Comparison of ENCODE assay signal across 8 cellular contexts in the genomic region with DNA sequence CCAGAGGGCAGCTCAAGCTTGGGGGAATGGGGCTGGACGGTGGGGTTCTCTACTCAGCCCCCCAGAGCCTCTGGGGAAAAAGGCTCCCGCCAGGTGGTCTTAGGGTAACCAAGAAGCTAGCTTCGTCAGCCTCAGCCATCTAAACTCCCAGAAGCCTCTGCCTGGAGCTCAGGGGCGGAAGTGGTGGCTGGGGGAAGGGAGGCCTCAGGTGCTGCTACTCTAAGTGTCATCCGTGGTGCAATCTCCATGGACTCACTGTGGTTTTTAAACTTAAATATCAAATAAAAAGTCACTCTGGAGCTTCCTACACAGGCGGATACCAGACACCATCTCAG. TPM values are rescaled to one million over a fixed set of nuclear protein-coding genes. Genes with fewer than 3 reads are reported as not detected.
DNase-seq lines count a peak whose midpoint lies in the region; ATAC-seq and TF ChIP-seq lines count a peak whose summit lies in the region.

No MANE protein-coding gene starts in this region.

- H3K27ac ChIP-seq in OCI-LY3 (ENCODE audit: low read length): peak overlapping the region; percentile 89

- H3K27me3 ChIP-seq in OCI-LY3 (ENCODE audit: low read depth, low read length): no peaks in the 10 kb centered on the region

- peak overlapping the region; percentile 99 for H3K4me2 ChIP-seq in OCI-LY3 (ENCODE audit: low read length)

- TF ChIP-seq CTCF in OCI-LY3 (IDR thresholded peaks at IDR 0.05; ENCODE audit: low read depth, low read length) (no peak), progenitor cell of endocrine pancreas (IDR thresholded peaks at IDR 0.05; ENCODE audit: unreplicated experiment) (no peak)

- H3K36me3 ChIP-seq in OCI-LY3 (replicated peaks; ENCODE audit: low read depth, low read length): peaks cover 28% of the 10 kb centered on the region

- peak overlapping the region; percentile 95 for H3K27ac Mint-ChIP-seq in activated naive CD4-positive, alpha-beta T cell treated with anti-CD3 and anti-CD28 coated beads for 36 hours
- H3K27ac Mint-ChIP-seq in natural killer cell treated with Interleukin-12 subunit alpha and Interleukin-12 subunit beta and Interleukin-15 and Interleukin-18, amount 100 ng/mL, for 72 hours: peak overlapping the region; percentile 99
- no peak overlapping the region for H3K27ac Mint-ChIP-seq in progenitor cell of endocrine pancreas

- H3K4me1 ChIP-seq in OCI-LY3 (ENCODE audit: low read length): peaks cover 16% of the 10 kb centered on the region

- 0 out of 2 replicates have a peak overlapping the region, but pooled peaks have one; percentile 70 for H2AFZ ChIP-seq in OCI-LY3 (ENCODE audit: low read depth, low read length)

- H3K4me1 Mint-ChIP-seq in activated naive CD4-positive, alpha-beta T cell treated with anti-CD3 and anti-CD28 coated beads for 36 hours (ENCODE audit: low read depth): peaks cover 53% of the 10 kb centered on the region
- H3K4me1 Mint-ChIP-seq in natural killer cell treated with Interleukin-12 subunit alpha and Interleukin-12 subunit beta and Interleukin-15 and Interleukin-18, amount 100 ng/mL, for 72 hours (ENCODE audit: low read depth in 2 of 2): peaks cover 54 to 60% of the 10 kb centered on the region in 2 donors
- H3K4me1 Mint-ChIP-seq in progenitor cell of endocrine pancreas (ENCODE audit: low read depth): peaks cover 7% of the 10 kb centered on the region

- peak; percentile 45 for ATAC-seq in GM18499 (IDR thresholded peaks at IDR 0.05; ENCODE audit: insufficient read depth, unreplicated experiment)
- peak; percentile 65 for ATAC-seq in HG02759 (IDR thresholded peaks at IDR 0.05; ENCODE audit: unreplicated experiment)
- ATAC-seq in natural killer cell treated with Interleukin-12 subunit alpha and Interleukin-12 subunit beta and Interleukin-15 and Interleukin-18, amount 100 ng/mL, for 72 hours: peak; percentile 85

- H3K27me3 Mint-ChIP-seq in activated naive CD4-positive, alpha-beta T cell treated with anti-CD3 and anti-CD28 coated beads for 36 hours (ENCODE audit: low read depth): no peaks in the 10 kb centered on the region
- H3K27me3 Mint-ChIP-seq in natural killer cell treated with Interleukin-12 subunit alpha and Interleukin-12 subunit beta and Interleukin-15 and Interleukin-18, amount 100 ng/mL, for 72 hours: no peaks in the 10 kb centered on the region
- peaks cover 42% of the 10 kb centered on the region for H3K27me3 Mint-ChIP-seq in progenitor cell of endocrine pancreas

- peaks cover 48% of the 10 kb centered on the region for H4K20me1 ChIP-seq in OCI-LY3 (ENCODE audit: insufficient read depth, low read length)

- H3K4me3 Mint-ChIP-seq in activated naive CD4-positive, alpha-beta T cell treated with anti-CD3 and anti-CD28 coated beads for 36 hours: peak overlapping the region; percentile 93
- H3K4me3 Mint-ChIP-seq in natural killer cell treated with Interleukin-12 subunit alpha and Interleukin-12 subunit beta and Interleukin-15 and Interleukin-18, amount 100 ng/mL, for 72 hours: peak overlapping the region; percentile 80
- no peak overlapping the region for H3K4me3 Mint-ChIP-seq in progenitor cell of endocrine pancreas (ENCODE audit: low read depth)

- H3K9ac ChIP-seq in OCI-LY3 (ENCODE audit: low read length): peak overlapping the region; percentile 97

- intact Hi-C loops in activated naive CD4-positive, alpha-beta T cell treated with anti-CD3 and anti-CD28 coated beads for 36 hours (cut with micrococcal nuclease): loop anchor here (1.0 to 5.0 kb wide), 5 partner anchors 11 to 65 kb away; a partner anchor contains a TSS

- H3K36me3 Mint-ChIP-seq in activated naive CD4-positive, alpha-beta T cell treated with anti-CD3 and anti-CD28 coated beads for 36 hours (ENCODE audit: low read depth): peaks cover 32% of the 10 kb centered on the region
- H3K36me3 Mint-ChIP-seq in natural killer cell treated with Interleukin-12 subunit alpha and Interleukin-12 subunit beta and Interleukin-15 and Interleukin-18, amount 100 ng/mL, for 72 hours: peaks cover 38% of the 10 kb centered on the region
- no peaks in the 10 kb centered on the region for H3K36me3 Mint-ChIP-seq in progenitor cell of endocrine pancreas (ENCODE audit: insufficient read depth)

- H3K9me3 Mint-ChIP-seq in activated naive CD4-positive, alpha-beta T cell treated with anti-CD3 and anti-CD28 coated beads for 36 hours: peaks cover 11% of the 10 kb centered on the region
- peaks cover 3% of the 10 kb centered on the region for H3K9me3 Mint-ChIP-seq in natural killer cell treated with Interleukin-12 subunit alpha and Interleukin-12 subunit beta and Interleukin-15 and Interleukin-18, amount 100 ng/mL, for 72 hours
- H3K9me3 Mint-ChIP-seq in progenitor cell of endocrine pancreas (ENCODE audit: low read depth): peaks cover 11% of the 10 kb centered on the region

- peaks cover 8% of the 10 kb centered on the region; the same call in 1 of the 2 replicates for H3K9me3 ChIP-seq in OCI-LY3 (ENCODE audit: insufficient read depth, low read length)

- peaks cover 58% of the 10 kb centered on the region for H3K79me2 ChIP-seq in OCI-LY3 (ENCODE audit: low read length)

- peak; percentile 92 for DNase-seq in activated naive CD4-positive, alpha-beta T cell treated with anti-CD3 and anti-CD28 coated beads for 36 hours
- peak; percentile 88 for DNase-seq in natural killer cell treated with Interleukin-12 subunit alpha and Interleukin-12 subunit beta and Interleukin-15 and Interleukin-18, amount 100 ng/mL, for 72 hours (ENCODE audit: low spot score)
- no peak for DNase-seq in NCI-H2107 (lab: John Stamatoyannopoulos, UW)
- DNase-seq in progenitor cell of endocrine pancreas (ENCODE audit: low spot score, unreplicated experiment): no peak
- DNase-seq in retina: no peak

- peak overlapping the region; percentile 86 for H3K4me3 ChIP-seq in OCI-LY3 (ENCODE audit: low read length)

- CTCF ChIA-PET in activated naive CD4-positive, alpha-beta T cell treated with anti-CD3 and anti-CD28 coated beads for 36 hours (lab: Charles Lee): interaction anchor here (0.8 to 1.2 kb wide), 3 partner anchors 9 to 32 kb away, joined by 3 to 5 read pairs (median 3); no protein-coding TSS in a partner anchor

RNA-seq across cellular contexts. Expression of a gene that starts 0.7 kb away (rescaled TPM):
- total RNA-seq in activated naive CD4-positive, alpha-beta T cell treated with anti-CD3 and anti-CD28 coated beads for 36 hours: 100 to 1,000 TPM; 192 to 203 TPM
- 100 to 1,000 TPM; 461 to 526 TPM for total RNA-seq in natural killer cell treated with Interleukin-12 subunit alpha and Interleukin-12 subunit beta and Interleukin-15 and Interleukin-18, amount 100 ng/mL, for 72 hours
- total RNA-seq in progenitor cell of endocrine pancreas: 0.78 TPM in 1 of 2 replicates, not detected in the other

RNA-seq across cellular contexts. Expression of a gene that starts 54.2 kb away (rescaled TPM):
- 10 to 100 TPM; 26.5 to 29.9 TPM for total RNA-seq in activated naive CD4-positive, alpha-beta T cell treated with anti-CD3 and anti-CD28 coated beads for 36 hours
- 10 to 100 TPM; 32.8 to 70.8 TPM for total RNA-seq in natural killer cell treated with Interleukin-12 subunit alpha and Interleukin-12 subunit beta and Interleukin-15 and Interleukin-18, amount 100 ng/mL, for 72 hours
- total RNA-seq in progenitor cell of endocrine pancreas: 38.1 and 38.3 TPM in 2 replicates

Comparison
In these comparisons a context has a peak if more than half of its experiments do, and no peak if none do; other contexts are left out.
1. DNase-seq: peak in activated naive CD4-positive, alpha-beta T cell treated with anti-CD3 and anti-CD28 coated beads for 36 hours (single experiment) and natural killer cell treated with Interleukin-12 subunit alpha and Interleukin-12 subunit beta and Interleukin-15 and Interleukin-18, amount 100 ng/mL, for 72 hours (single experiment); none in NCI-H2107 (single experiment), progenitor cell of endocrine pancreas (single experiment) and retina (single experiment).
2. RNA of a gene that starts 0.7 kb away (total RNA-seq): 461 to 526 TPM in natural killer cell treated with Interleukin-12 subunit alpha and Interleukin-12 subunit beta and Interleukin-15 and Interleukin-18, amount 100 ng/mL, for 72 hours and 192 to 203 TPM in activated naive CD4-positive, alpha-beta T cell treated with anti-CD3 and anti-CD28 coated beads for 36 hours; 0.78 TPM in progenitor cell of endocrine pancreas; every median in the first group is over 100 times any median in the second.
3. Peak in every context shown above with its lines, with median percentiles within 50 percentile points of each other: ATAC-seq.